ENCODE assay signal across 8 cellular contexts in genomic region chr10:5666324-5667220, GRCh38. TPM values are rescaled to one million over a fixed set of nuclear protein-coding genes. Genes with fewer than 3 reads are reported as not detected.
A peak's percentile ranks its signal among the peaks of the same experiment; 100 is the strongest.
DNase-seq lines count a peak whose midpoint lies in the region; ATAC-seq and TF ChIP-seq lines count a peak whose summit lies in the region.

A gene with protein sequence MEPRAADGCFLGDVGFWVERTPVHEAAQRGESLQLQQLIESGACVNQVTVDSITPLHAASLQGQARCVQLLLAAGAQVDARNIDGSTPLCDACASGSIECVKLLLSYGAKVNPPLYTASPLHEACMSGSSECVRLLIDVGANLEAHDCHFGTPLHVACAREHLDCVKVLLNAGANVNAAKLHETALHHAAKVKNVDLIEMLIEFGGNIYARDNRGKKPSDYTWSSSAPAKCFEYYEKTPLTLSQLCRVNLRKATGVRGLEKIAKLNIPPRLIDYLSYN (minus strand): TSS chr10:5666595. CDS start chr10:5666551, 44 bp downstream.

- H3K4me3 Mint-ChIP-seq in activated naive CD4-positive, alpha-beta T cell treated with anti-CD3 and anti-CD28 coated beads, Interleukin-2, amount 50 U/mL, for 24 hours, result peak within 1 kb of the TSS; percentile 90
- H3K4me3 Mint-ChIP-seq in glutamatergic neuron (ENCODE audit: unreplicated experiment), result peak within 1 kb of the TSS; percentile 96

- DNase-seq in NCI-H2196 (lab: John Stamatoyannopoulos, UW; ENCODE audit: unreplicated experiment) (peak; percentile 36), NCI-H2196 treated with DMSO at 0.1 percent for 48 hours (lab: John Stamatoyannopoulos, UW; ENCODE audit: unreplicated experiment) (no peak), glutamatergic neuron (peak; percentile 69), upper lobe of right lung (peak; percentile 89)

- no peaks in the 10 kb centered on the region for H3K9me2 ChIP-seq in OCI-LY1 (ENCODE audit: low read depth, low read length)

- intact Hi-C loops in upper lobe of right lung (cut with DNase I), result no loop called here

- H3K36me3 ChIP-seq in OCI-LY1 (ENCODE audit: insufficient read depth, low read length), result no peaks in the 10 kb centered on the region
- no peaks in the 10 kb centered on the region for H3K36me3 ChIP-seq in neutrophil
- H3K36me3 ChIP-seq in upper lobe of right lung, result no peaks in the 10 kb centered on the region

- H2AFZ ChIP-seq in OCI-LY1 (ENCODE audit: low read length), result no peak within 1 kb of the TSS

- no peak within 1 kb of the TSS for H3K9ac ChIP-seq in OCI-LY1 (ENCODE audit: low read length)

- peaks cover 18% of the 10 kb centered on the region for H3K4me1 Mint-ChIP-seq in activated naive CD4-positive, alpha-beta T cell treated with anti-CD3 and anti-CD28 coated beads, Interleukin-2, amount 50 U/mL, for 24 hours
- H3K4me1 Mint-ChIP-seq in glutamatergic neuron (ENCODE audit: low read depth, unreplicated experiment), result peaks cover 7% of the 10 kb centered on the region

- TF ChIP-seq CTCF in OCI-LY1 (IDR thresholded peaks at IDR 0.05; ENCODE audit: low read length) (no peak), glutamatergic neuron (IDR thresholded peaks at IDR 0.05; ENCODE audit: partially characterized antibody, unreplicated experiment) (no peak), neutrophil (IDR thresholded peaks at IDR 0.05) (no peak), upper lobe of right lung (IDR thresholded peaks at IDR 0.05) (peak; percentile 10)

- H3K4me1 ChIP-seq in OCI-LY1 (ENCODE audit: insufficient read depth, low read length, severe bottlenecking) (peaks cover 10% of the 10 kb centered on the region), neutrophil (ENCODE audit: control insufficient read depth in 1 of 2, insufficient read depth in 1 of 2, low read depth in 1 of 2, low read length in 1 of 2) (peaks cover 18 to 19% of the 10 kb centered on the region in 2 experiments), upper lobe of right lung (peaks cover 15% of the 10 kb centered on the region)

- H3K27ac ChIP-seq in OCI-LY1 (ENCODE audit: low read depth, low read length, poor library complexity, severe bottlenecking) (no peak within 1 kb of the TSS), neutrophil (peak within 1 kb of the TSS; percentile 78), upper lobe of right lung (peak within 1 kb of the TSS; percentile 81)

- H3F3A ChIP-seq in OCI-LY1 (ENCODE audit: insufficient read depth, low read length), result no peaks in the 10 kb centered on the region

- peak; percentile 49 for ATAC-seq in HG02973 (IDR thresholded peaks at IDR 0.05; ENCODE audit: unreplicated experiment)
- ATAC-seq in upper lobe of right lung, result peak; percentile 97

- no peaks in the 10 kb centered on the region for H3K79me2 ChIP-seq in OCI-LY1 (ENCODE audit: insufficient read depth, low read length)

- H3K9me3 ChIP-seq in OCI-LY1 (ENCODE audit: low read length), result no peaks in the 10 kb centered on the region
- H3K9me3 ChIP-seq in neutrophil, result no peaks in the 10 kb centered on the region
- no peaks in the 10 kb centered on the region for H3K9me3 ChIP-seq in upper lobe of right lung

- no peaks in the 10 kb centered on the region for H3K27me3 Mint-ChIP-seq in activated naive CD4-positive, alpha-beta T cell treated with anti-CD3 and anti-CD28 coated beads, Interleukin-2, amount 50 U/mL, for 24 hours
- peaks cover 5% of the 10 kb centered on the region for H3K27me3 Mint-ChIP-seq in glutamatergic neuron (ENCODE audit: unreplicated experiment)

- H3K4me3 ChIP-seq in OCI-LY1 (ENCODE audit: low read depth, low read length, poor library complexity, severe bottlenecking) (peak within 1 kb of the TSS; percentile 43), neutrophil (ENCODE audit: low read depth in 1 of 2, low read length in 1 of 2) (peak within 1 kb of the TSS; percentile 60 to 82), upper lobe of right lung (peak within 1 kb of the TSS; percentile 79)

- no peaks in the 10 kb centered on the region for H3K27me3 ChIP-seq in OCI-LY1 (ENCODE audit: insufficient read depth, low read length)
- no peaks in the 10 kb centered on the region for H3K27me3 ChIP-seq in neutrophil
- H3K27me3 ChIP-seq in upper lobe of right lung, result no peaks in the 10 kb centered on the region

- no peaks in the 10 kb centered on the region for H4K20me1 ChIP-seq in OCI-LY1 (ENCODE audit: insufficient read depth, low read length)

- H3K27ac Mint-ChIP-seq in activated naive CD4-positive, alpha-beta T cell treated with anti-CD3 and anti-CD28 coated beads, Interleukin-2, amount 50 U/mL, for 24 hours, result peak within 1 kb of the TSS; percentile 65
- H3K27ac Mint-ChIP-seq in glutamatergic neuron (ENCODE audit: unreplicated experiment), result peak within 1 kb of the TSS; percentile 31

- H3K36me3 Mint-ChIP-seq in activated naive CD4-positive, alpha-beta T cell treated with anti-CD3 and anti-CD28 coated beads, Interleukin-2, amount 50 U/mL, for 24 hours, result no peaks in the 10 kb centered on the region
- no peaks in the 10 kb centered on the region for H3K36me3 Mint-ChIP-seq in glutamatergic neuron (ENCODE audit: unreplicated experiment)

- peak within 1 kb of the TSS; percentile 67 for H3K4me2 ChIP-seq in OCI-LY1 (ENCODE audit: low read length)

- H3K9me3 Mint-ChIP-seq in activated naive CD4-positive, alpha-beta T cell treated with anti-CD3 and anti-CD28 coated beads, Interleukin-2, amount 50 U/mL, for 24 hours, result no peaks in the 10 kb centered on the region
- H3K9me3 Mint-ChIP-seq in glutamatergic neuron (ENCODE audit: unreplicated experiment), result no peaks in the 10 kb centered on the region

RNA-seq across cellular contexts. Expression of the gene that starts here (rescaled TPM):
- total RNA-seq in glutamatergic neuron (ENCODE audit: unreplicated experiment) (13.9 TPM), upper lobe of right lung (23.0 TPM)
